Comparison of ENCODE assay signal across 1 cellular context in genomic region chr5:124071039-124071438, GRCh38.
TF ChIP-seq lines count a peak whose summit lies in the region.

No MANE protein-coding gene starts in this region.

TF ChIP-seq in HepG2, 621 proteins besides CTCF, POLR2A, EP300 and RAD21 (continued from another document):
- TF ChIP-seq RNF219 (CRISPR knock-in tag; IDR thresholded peaks at IDR 0.05) (no peak), ZNF576 (CRISPR knock-in tag; IDR thresholded peaks at IDR 0.05) (no peak), MAZ (IDR thresholded peaks at IDR 0.05; ENCODE audit: borderline replicate concordance, low read depth, low read length) (no peak), MAZ (CRISPR knock-in tag; IDR thresholded peaks at IDR 0.05; ENCODE audit: low read depth) (no peak), ZBTB1 (CRISPR knock-in tag; IDR thresholded peaks at IDR 0.05; ENCODE audit: borderline replicate concordance) (no peak), ZNF296 (CRISPR knock-in tag; conservative IDR thresholded peaks at IDR 0.05) (no peak), FOXP4 (CRISPR knock-in tag; IDR thresholded peaks at IDR 0.05) (no peak), ZNF33A (CRISPR knock-in tag; IDR thresholded peaks at IDR 0.05; ENCODE audit: borderline replicate concordance) (no peak), TEAD2 (CRISPR knock-in tag; IDR thresholded peaks at IDR 0.05) (no peak)
TF ChIP-seq in HepG2: peak in this region for 0.
